ENCODE assay signal across 20 cellular contexts in genomic region chr1:81369814-81370213, GRCh38.
"Had no signal": no experiment of that assay in that cellular context is flagged by ENCODE, and none has a peak within 500 bp of the region (broad histone marks: within the 10 kb centered on the region; RNA-seq: fewer than 3 reads in every experiment).

No MANE protein-coding gene starts in this region.

- H3K27ac Mint-ChIP-seq: dendritic cell treated with granulocyte-macrophage colony-stimulating factor and Interleukin-4, amounts not matched to agents 40 ng/mL and 50 ng/mL, for 4 days; naive thymus-derived CD4-positive, alpha-beta T cell; nephron progenitor cell; stimulated activated memory B cell treated with anti-CD40 and anti-IgM and Interleukin-4, amounts not matched to agents 10 μg/mL and 1 μg/mL and 100 μg/mL, for 72 hours; stimulated activated naive CD8-positive, alpha-beta T cell treated with anti-CD3 and anti-CD28 coated beads, Interleukin-15, Interleukin-2, amounts not matched to agents 100 ng/mL and 50 ng/mL, for 24 hours had no signal

- H3K4me3 ChIP-seq: esophagus muscularis mucosa, psoas muscle, spleen, tibial artery, upper lobe of left lung, uterus had no signal

- H3K27me3 ChIP-seq: esophagus muscularis mucosa, foreskin keratinocyte, neutrophil, spleen, tibial artery, upper lobe of left lung, uterus had no signal

- H3K4me3 Mint-ChIP-seq: dendritic cell treated with granulocyte-macrophage colony-stimulating factor and Interleukin-4, amounts not matched to agents 40 ng/mL and 50 ng/mL, for 4 days; naive thymus-derived CD4-positive, alpha-beta T cell; nephron progenitor cell; stimulated activated memory B cell treated with anti-CD40 and anti-IgM and Interleukin-4, amounts not matched to agents 10 μg/mL and 1 μg/mL and 100 μg/mL, for 72 hours; stimulated activated naive CD8-positive, alpha-beta T cell treated with anti-CD3 and anti-CD28 coated beads, Interleukin-15, Interleukin-2, amounts not matched to agents 100 ng/mL and 50 ng/mL, for 24 hours had no signal

- H3K27me3 Mint-ChIP-seq: dendritic cell treated with granulocyte-macrophage colony-stimulating factor and Interleukin-4, amounts not matched to agents 40 ng/mL and 50 ng/mL, for 4 days; naive thymus-derived CD4-positive, alpha-beta T cell; stimulated activated memory B cell treated with anti-CD40 and anti-IgM and Interleukin-4, amounts not matched to agents 10 μg/mL and 1 μg/mL and 100 μg/mL, for 72 hours; stimulated activated naive CD8-positive, alpha-beta T cell treated with anti-CD3 and anti-CD28 coated beads, Interleukin-15, Interleukin-2, amounts not matched to agents 100 ng/mL and 50 ng/mL, for 24 hours had no signal

- H3K36me3 Mint-ChIP-seq: naive thymus-derived CD4-positive, alpha-beta T cell; stimulated activated memory B cell treated with anti-CD40 and anti-IgM and Interleukin-4, amounts not matched to agents 10 μg/mL and 1 μg/mL and 100 μg/mL, for 72 hours had no signal

- ATAC-seq: foreskin keratinocyte; naive thymus-derived CD4-positive, alpha-beta T cell; psoas muscle; sciatic nerve; stimulated activated memory B cell treated with anti-CD40 and anti-IgM and Interleukin-4, amounts not matched to agents 10 μg/mL and 1 μg/mL and 100 μg/mL, for 72 hours had no signal

- H3K4me1 ChIP-seq: foreskin keratinocyte, psoas muscle, spleen, upper lobe of left lung, uterus had no signal

- H3K9me3 ChIP-seq: esophagus muscularis mucosa, neutrophil, psoas muscle, tibial artery, upper lobe of left lung, uterus had no signal

- H3K4me1 Mint-ChIP-seq: naive thymus-derived CD4-positive, alpha-beta T cell; nephron progenitor cell; stimulated activated memory B cell treated with anti-CD40 and anti-IgM and Interleukin-4, amounts not matched to agents 10 μg/mL and 1 μg/mL and 100 μg/mL, for 72 hours had no signal

- H3K36me3 ChIP-seq: esophagus muscularis mucosa, neutrophil, spleen, tibial artery, upper lobe of left lung, uterus had no signal

- DNase-seq: effector CD4-positive, alpha-beta T cell; foreskin keratinocyte; kidney glomerular epithelial cell; naive thymus-derived CD4-positive, alpha-beta T cell; nephron progenitor cell; psoas muscle; spleen; stimulated activated CD4-positive, alpha-beta T cell treated with anti-CD3 and anti-CD28 coated beads, Interleukin-15, amount 100 ng/mL, for 24 hours; stimulated activated CD4-positive, alpha-beta T cell treated with anti-CD3 and anti-CD28 coated beads, Interleukin-1b, Interleukin-23, amount 100 ng/mL, for 48 hours; stimulated activated CD4-positive, alpha-beta T cell treated with anti-CD3 and anti-CD28 coated beads, Interleukin-4, amount 100 ng/mL, for 24 hours; tibial artery; upper lobe of left lung; uterus had no signal

- H3K27ac ChIP-seq: epithelial cell of prostate, esophagus muscularis mucosa, foreskin keratinocyte, neutrophil, psoas muscle, spleen, tibial artery, upper lobe of left lung, uterus had no signal
